ENCODE assay signal across 1 cellular context in the genomic region with DNA sequence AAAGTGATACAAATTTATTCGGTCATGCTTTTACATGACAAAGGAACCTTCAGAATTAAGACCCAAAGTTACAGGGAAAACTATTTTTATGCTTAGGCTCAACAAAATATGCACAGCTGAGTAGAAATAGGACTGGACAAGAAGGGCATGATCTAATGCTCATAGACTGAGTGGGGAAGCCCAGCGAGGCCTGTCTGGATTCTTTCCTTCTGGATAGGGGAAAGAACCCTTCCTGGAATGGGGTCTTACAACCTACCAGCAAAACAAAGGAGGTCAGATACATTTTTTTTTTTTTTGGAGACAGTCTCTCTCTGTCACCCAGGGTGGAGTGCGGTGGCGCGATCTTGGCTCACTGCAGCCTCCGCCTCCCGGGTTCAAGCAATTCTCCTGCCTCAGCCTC.
TF ChIP-seq lines count a peak whose summit lies in the region.

No MANE protein-coding gene starts in this region.

TF ChIP-seq in K562, 482 proteins besides CTCF, POLR2A, EP300 and RAD21:
- TF ChIP-seq, protein P1, sequence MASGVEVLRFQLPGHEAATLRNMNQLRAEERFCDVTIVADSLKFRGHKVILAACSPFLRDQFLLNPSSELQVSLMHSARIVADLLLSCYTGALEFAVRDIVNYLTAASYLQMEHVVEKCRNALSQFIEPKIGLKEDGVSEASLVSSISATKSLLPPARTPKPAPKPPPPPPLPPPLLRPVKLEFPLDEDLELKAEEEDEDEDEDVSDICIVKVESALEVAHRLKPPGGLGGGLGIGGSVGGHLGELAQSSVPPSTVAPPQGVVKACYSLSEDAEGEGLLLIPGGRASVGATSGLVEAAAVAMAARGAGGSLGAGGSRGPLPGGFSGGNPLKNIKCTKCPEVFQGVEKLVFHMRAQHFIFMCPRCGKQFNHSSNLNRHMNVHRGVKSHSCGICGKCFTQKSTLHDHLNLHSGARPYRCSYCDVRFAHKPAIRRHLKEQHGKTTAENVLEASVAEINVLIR (CRISPR knock-in tag; IDR thresholded peaks at IDR 0.05): no peak
- no peak for TF ChIP-seq GATAD2B (IDR thresholded peaks at IDR 0.05; ENCODE audit: borderline replicate concordance)
- TF ChIP-seq, protein P2, sequence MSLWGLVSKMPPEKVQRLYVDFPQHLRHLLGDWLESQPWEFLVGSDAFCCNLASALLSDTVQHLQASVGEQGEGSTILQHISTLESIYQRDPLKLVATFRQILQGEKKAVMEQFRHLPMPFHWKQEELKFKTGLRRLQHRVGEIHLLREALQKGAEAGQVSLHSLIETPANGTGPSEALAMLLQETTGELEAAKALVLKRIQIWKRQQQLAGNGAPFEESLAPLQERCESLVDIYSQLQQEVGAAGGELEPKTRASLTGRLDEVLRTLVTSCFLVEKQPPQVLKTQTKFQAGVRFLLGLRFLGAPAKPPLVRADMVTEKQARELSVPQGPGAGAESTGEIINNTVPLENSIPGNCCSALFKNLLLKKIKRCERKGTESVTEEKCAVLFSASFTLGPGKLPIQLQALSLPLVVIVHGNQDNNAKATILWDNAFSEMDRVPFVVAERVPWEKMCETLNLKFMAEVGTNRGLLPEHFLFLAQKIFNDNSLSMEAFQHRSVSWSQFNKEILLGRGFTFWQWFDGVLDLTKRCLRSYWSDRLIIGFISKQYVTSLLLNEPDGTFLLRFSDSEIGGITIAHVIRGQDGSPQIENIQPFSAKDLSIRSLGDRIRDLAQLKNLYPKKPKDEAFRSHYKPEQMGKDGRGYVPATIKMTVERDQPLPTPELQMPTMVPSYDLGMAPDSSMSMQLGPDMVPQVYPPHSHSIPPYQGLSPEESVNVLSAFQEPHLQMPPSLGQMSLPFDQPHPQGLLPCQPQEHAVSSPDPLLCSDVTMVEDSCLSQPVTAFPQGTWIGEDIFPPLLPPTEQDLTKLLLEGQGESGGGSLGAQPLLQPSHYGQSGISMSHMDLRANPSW (CRISPR knock-in tag; IDR thresholded peaks at IDR 0.05): no peak
- no peak for TF ChIP-seq TAF7 (tag; IDR thresholded peaks at IDR 0.05)
- no peak for TF ChIP-seq ZNF695 (CRISPR knock-in tag; IDR thresholded peaks at IDR 0.05)
- TF ChIP-seq TEAD2 (tag; IDR thresholded peaks at IDR 0.05): no peak
- TF ChIP-seq XRCC5 (IDR thresholded peaks at IDR 0.05; ENCODE audit: low read depth, low read length): no peak
- TF ChIP-seq FOXM1 (IDR thresholded peaks at IDR 0.05; ENCODE audit: low read depth): no peak
- TF ChIP-seq FOXM1 (CRISPR knock-in tag; IDR thresholded peaks at IDR 0.05; ENCODE audit: low read depth): no peak
- no peak for TF ChIP-seq NFIX (CRISPR knock-in tag; IDR thresholded peaks at IDR 0.05; ENCODE audit: low read depth)
- TF ChIP-seq DDX20 (tag; IDR thresholded peaks at IDR 0.05; ENCODE audit: low read depth): no peak
